In genomic region chr20:62302341-62303048, GRCh38 we compare ENCODE assay signal across 1 cellular context.
TF ChIP-seq lines count a peak whose summit lies in the region.

A gene with protein sequence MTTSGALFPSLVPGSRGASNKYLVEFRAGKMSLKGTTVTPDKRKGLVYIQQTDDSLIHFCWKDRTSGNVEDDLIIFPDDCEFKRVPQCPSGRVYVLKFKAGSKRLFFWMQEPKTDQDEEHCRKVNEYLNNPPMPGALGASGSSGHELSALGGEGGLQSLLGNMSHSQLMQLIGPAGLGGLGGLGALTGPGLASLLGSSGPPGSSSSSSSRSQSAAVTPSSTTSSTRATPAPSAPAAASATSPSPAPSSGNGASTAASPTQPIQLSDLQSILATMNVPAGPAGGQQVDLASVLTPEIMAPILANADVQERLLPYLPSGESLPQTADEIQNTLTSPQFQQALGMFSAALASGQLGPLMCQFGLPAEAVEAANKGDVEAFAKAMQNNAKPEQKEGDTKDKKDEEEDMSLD (plus strand): TSS chr20:62302997. CDS start chr20:62303569, 572 bp downstream.

TF ChIP-seq in HepG2, 621 proteins besides CTCF, POLR2A, EP300 and RAD21 (continued from another document and continues in another):
- TF ChIP-seq ZSCAN5A (CRISPR knock-in tag; IDR thresholded peaks at IDR 0.05; ENCODE audit: borderline replicate concordance) (no peak), RBFOX2 (IDR thresholded peaks at IDR 0.05; ENCODE audit: low read depth, low read length) (peak; percentile 95), CREB1 (IDR thresholded peaks at IDR 0.05) (peak; percentile 84), CREB1 (CRISPR knock-in tag; IDR thresholded peaks at IDR 0.05) (no peak), ZSCAN22 (CRISPR knock-in tag; IDR thresholded peaks at IDR 0.05) (no peak), ZNF460 (CRISPR knock-in tag; IDR thresholded peaks at IDR 0.05; ENCODE audit: borderline replicate concordance) (no peak; the same call in 1 of the 2 replicates), ZNF781 (CRISPR knock-in tag; IDR thresholded peaks at IDR 0.05; ENCODE audit: borderline replicate concordance, not compliant biosample characterization) (no peak), SMC3 (IDR thresholded peaks at IDR 0.05; ENCODE audit: low read length) (no peak; the same call in 1 of the 2 replicates), KLF6 (CRISPR knock-in tag; IDR thresholded peaks at IDR 0.05) (peak; percentile 75; the same call in 1 of the 2 replicates), E2F2 (CRISPR knock-in tag; IDR thresholded peaks at IDR 0.05; ENCODE audit: borderline replicate concordance) (peak; percentile 58; the same call in 1 of the 2 replicates), FOSL2 (CRISPR knock-in tag; IDR thresholded peaks at IDR 0.05) (peak; percentile 84), NBN (conservative IDR thresholded peaks at IDR 0.05) (no peak), FUBP1 (CRISPR knock-in tag; IDR thresholded peaks at IDR 0.05; ENCODE audit: borderline replicate concordance) (no peak), TOE1 (CRISPR knock-in tag; IDR thresholded peaks at IDR 0.05) (peak; percentile 50; the same call in 1 of the 2 replicates), ZBTB7A (CRISPR knock-in tag; IDR thresholded peaks at IDR 0.05) (peak; percentile 85; the same call in 1 of the 2 replicates), NFIC (IDR thresholded peaks at IDR 0.05; ENCODE audit: low read length) (no peak), ZNF17 (CRISPR knock-in tag; IDR thresholded peaks at IDR 0.05) (no peak), ZBTB3 (CRISPR knock-in tag; IDR thresholded peaks at IDR 0.05; ENCODE audit: borderline replicate concordance, low read depth) (no peak; the same call in 1 of the 2 replicates), RFX1 (IDR thresholded peaks at IDR 0.05) (no peak), FOXK1 (CRISPR knock-in tag; IDR thresholded peaks at IDR 0.05; ENCODE audit: borderline replicate concordance, low read depth) (peak; percentile 98), PHF5A (CRISPR knock-in tag; IDR thresholded peaks at IDR 0.05; ENCODE audit: low read depth, unreplicated experiment) (peak; percentile 95), ZNF569 (CRISPR knock-in tag; IDR thresholded peaks at IDR 0.05; ENCODE audit: borderline replicate concordance) (no peak), ZNF609 (CRISPR knock-in tag; IDR thresholded peaks at IDR 0.05; ENCODE audit: borderline replicate concordance) (no peak), ZNF788 (CRISPR knock-in tag; IDR thresholded peaks at IDR 0.05; ENCODE audit: borderline replicate concordance) (peak; percentile 63; the same call in 1 of the 2 replicates), HBP1 (CRISPR knock-in tag; IDR thresholded peaks at IDR 0.05; ENCODE audit: low read depth) (peak; percentile 76), ZNF224 (CRISPR knock-in tag; IDR thresholded peaks at IDR 0.05) (no peak; the same call in 1 of the 2 replicates), ATM (IDR thresholded peaks at IDR 0.05; ENCODE audit: borderline replicate concordance) (no peak), REPIN1 (CRISPR knock-in tag; IDR thresholded peaks at IDR 0.05; ENCODE audit: borderline replicate concordance, low read depth) (no peak), MZF1 (CRISPR knock-in tag; IDR thresholded peaks at IDR 0.05; ENCODE audit: borderline replicate concordance) (no peak), SPEN (CRISPR knock-in tag; IDR thresholded peaks at IDR 0.05; ENCODE audit: low read depth) (peak; percentile 98), RNF2 (conservative IDR thresholded peaks at IDR 0.05; ENCODE audit: low read depth) (no peak), RARG (CRISPR knock-in tag; IDR thresholded peaks at IDR 0.05; ENCODE audit: low read depth) (no peak), ZNF740 (CRISPR knock-in tag; IDR thresholded peaks at IDR 0.05) (peak; percentile 59; the same call in 1 of the 2 replicates), PHB2 (IDR thresholded peaks at IDR 0.05; ENCODE audit: partially characterized antibody) (no peak), ZNF564 (CRISPR knock-in tag; IDR thresholded peaks at IDR 0.05) (no peak; the same call in 1 of the 2 replicates), MIER3 (CRISPR knock-in tag; IDR thresholded peaks at IDR 0.05; ENCODE audit: borderline replicate concordance) (peak; percentile 83; the same call in 1 of the 2 replicates), ZNF7 (CRISPR knock-in tag; IDR thresholded peaks at IDR 0.05) (no peak), PRMT3 (CRISPR knock-in tag; IDR thresholded peaks at IDR 0.05; ENCODE audit: borderline replicate concordance, low read depth) (no peak; the same call in 1 of the 2 replicates)
- TF ChIP-seq, protein P1, sequence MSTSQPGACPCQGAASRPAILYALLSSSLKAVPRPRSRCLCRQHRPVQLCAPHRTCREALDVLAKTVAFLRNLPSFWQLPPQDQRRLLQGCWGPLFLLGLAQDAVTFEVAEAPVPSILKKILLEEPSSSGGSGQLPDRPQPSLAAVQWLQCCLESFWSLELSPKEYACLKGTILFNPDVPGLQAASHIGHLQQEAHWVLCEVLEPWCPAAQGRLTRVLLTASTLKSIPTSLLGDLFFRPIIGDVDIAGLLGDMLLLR (CRISPR knock-in tag; IDR thresholded peaks at IDR 0.05): peak; percentile 85; the same call in 1 of the 2 replicates
- TF ChIP-seq, protein P2, sequence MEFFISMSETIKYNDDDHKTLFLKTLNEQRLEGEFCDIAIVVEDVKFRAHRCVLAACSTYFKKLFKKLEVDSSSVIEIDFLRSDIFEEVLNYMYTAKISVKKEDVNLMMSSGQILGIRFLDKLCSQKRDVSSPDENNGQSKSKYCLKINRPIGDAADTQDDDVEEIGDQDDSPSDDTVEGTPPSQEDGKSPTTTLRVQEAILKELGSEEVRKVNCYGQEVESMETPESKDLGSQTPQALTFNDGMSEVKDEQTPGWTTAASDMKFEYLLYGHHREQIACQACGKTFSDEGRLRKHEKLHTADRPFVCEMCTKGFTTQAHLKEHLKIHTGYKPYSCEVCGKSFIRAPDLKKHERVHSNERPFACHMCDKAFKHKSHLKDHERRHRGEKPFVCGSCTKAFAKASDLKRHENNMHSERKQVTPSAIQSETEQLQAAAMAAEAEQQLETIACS (CRISPR knock-in tag; IDR thresholded peaks at IDR 0.05): peak; percentile 43; the same call in 1 of the 2 replicates
- TF ChIP-seq, protein P3, sequence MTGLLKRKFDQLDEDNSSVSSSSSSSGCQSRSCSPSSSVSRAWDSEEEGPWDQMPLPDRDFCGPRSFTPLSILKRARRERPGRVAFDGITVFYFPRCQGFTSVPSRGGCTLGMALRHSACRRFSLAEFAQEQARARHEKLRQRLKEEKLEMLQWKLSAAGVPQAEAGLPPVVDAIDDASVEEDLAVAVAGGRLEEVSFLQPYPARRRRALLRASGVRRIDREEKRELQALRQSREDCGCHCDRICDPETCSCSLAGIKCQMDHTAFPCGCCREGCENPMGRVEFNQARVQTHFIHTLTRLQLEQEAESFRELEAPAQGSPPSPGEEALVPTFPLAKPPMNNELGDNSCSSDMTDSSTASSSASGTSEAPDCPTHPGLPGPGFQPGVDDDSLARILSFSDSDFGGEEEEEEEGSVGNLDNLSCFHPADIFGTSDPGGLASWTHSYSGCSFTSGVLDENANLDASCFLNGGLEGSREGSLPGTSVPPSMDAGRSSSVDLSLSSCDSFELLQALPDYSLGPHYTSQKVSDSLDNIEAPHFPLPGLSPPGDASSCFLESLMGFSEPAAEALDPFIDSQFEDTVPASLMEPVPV (CRISPR knock-in tag; IDR thresholded peaks at IDR 0.05): no peak
- TF ChIP-seq, protein P4, sequence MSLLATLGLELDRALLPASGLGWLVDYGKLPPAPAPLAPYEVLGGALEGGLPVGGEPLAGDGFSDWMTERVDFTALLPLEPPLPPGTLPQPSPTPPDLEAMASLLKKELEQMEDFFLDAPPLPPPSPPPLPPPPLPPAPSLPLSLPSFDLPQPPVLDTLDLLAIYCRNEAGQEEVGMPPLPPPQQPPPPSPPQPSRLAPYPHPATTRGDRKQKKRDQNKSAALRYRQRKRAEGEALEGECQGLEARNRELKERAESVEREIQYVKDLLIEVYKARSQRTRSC (CRISPR knock-in tag; IDR thresholded peaks at IDR 0.05; ENCODE audit: low read depth): no peak
- TF ChIP-seq, protein P5, sequence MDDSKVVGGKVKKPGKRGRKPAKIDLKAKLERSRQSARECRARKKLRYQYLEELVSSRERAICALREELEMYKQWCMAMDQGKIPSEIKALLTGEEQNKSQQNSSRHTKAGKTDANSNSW (CRISPR knock-in tag; IDR thresholded peaks at IDR 0.05; ENCODE audit: borderline replicate concordance): no peak
- TF ChIP-seq, protein P6, sequence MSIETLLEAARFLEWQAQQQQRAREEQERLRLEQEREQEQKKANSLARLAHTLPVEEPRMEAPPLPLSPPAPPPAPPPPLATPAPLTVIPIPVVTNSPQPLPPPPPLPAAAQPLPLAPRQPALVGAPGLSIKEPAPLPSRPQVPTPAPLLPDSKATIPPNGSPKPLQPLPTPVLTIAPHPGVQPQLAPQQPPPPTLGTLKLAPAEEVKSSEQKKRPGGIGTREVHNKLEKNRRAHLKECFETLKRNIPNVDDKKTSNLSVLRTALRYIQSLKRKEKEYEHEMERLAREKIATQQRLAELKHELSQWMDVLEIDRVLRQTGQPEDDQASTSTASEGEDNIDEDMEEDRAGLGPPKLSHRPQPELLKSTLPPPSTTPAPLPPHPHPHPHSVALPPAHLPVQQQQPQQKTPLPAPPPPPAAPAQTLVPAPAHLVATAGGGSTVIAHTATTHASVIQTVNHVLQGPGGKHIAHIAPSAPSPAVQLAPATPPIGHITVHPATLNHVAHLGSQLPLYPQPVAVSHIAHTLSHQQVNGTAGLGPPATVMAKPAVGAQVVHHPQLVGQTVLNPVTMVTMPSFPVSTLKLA (IDR thresholded peaks at IDR 0.05): peak; percentile 53
